ENCODE assay signal across 9 cellular contexts in the genomic region with DNA sequence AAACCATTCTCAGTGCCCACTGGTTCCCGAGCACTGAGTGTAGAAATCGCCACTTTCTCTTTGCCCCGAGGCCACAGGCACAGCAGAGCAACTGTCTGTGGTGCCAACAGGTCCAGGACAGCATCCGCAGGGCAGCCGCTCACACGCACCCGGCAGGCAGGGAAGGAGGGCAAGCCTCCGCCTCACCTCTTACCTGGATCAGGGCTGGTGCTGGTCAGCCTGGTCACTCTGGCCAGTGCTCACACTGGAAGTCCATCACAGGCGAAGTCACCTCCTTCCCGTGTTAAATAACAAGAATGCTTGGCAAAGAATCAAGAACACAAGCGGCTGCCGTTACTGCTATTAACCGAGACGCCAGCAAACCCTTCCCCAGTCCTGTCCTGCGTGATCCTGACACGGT. TPM values are rescaled to one million over a fixed set of nuclear protein-coding genes. Genes with fewer than 3 reads are reported as not detected.
A peak's percentile ranks its signal among the peaks of the same experiment; 100 is the strongest.
DNase-seq lines count a peak whose midpoint lies in the region; ATAC-seq and TF ChIP-seq lines count a peak whose summit lies in the region.
"Had no signal": no experiment of that assay in that cellular context is flagged by ENCODE, and none has a peak within 500 bp of the region (broad histone marks: within the 10 kb centered on the region; RNA-seq: fewer than 3 reads in every experiment).

No MANE protein-coding gene starts in this region.

- H3K4me3 Mint-ChIP-seq in CD14-positive monocyte (peak overlapping the region; percentile 96 to 97), nephron (peak overlapping the region; percentile 97 to 99 (median 99))

- peak overlapping the region; percentile 63 to 93 for H3K9ac ChIP-seq in duodenal mucosa (ENCODE audit: low read depth in 1 of 2, low read length in 2 of 2)

- H3K4me3 ChIP-seq in LNCaP clone FGC (ENCODE audit: low read depth, low read length) (peak overlapping the region; percentile 92), duodenal mucosa (ENCODE audit: low read depth in 1 of 2, low read length in 2 of 2) (peak overlapping the region; percentile 76 to 99), H7 (ENCODE audit: insufficient read depth, low read depth, low read length) (no peak overlapping the region)

- ATAC-seq in HG03108 (IDR thresholded peaks at IDR 0.05; ENCODE audit: unreplicated experiment) = no peak

- H3K27ac ChIP-seq in duodenal mucosa (ENCODE audit: low read depth, low read length) = no peak overlapping the region

- H3K36me3 Mint-ChIP-seq in CD14-positive monocyte = peaks cover 30 to 44% of the 10 kb centered on the region in 2 donors
- H3K36me3 Mint-ChIP-seq in nephron (ENCODE audit: low read depth) = peaks cover 29% of the 10 kb centered on the region

- H3K27me3 ChIP-seq in duodenal mucosa (ENCODE audit: control insufficient read depth in 1 of 2, insufficient read depth in 2 of 2, low read length in 2 of 2) = no peaks in the 10 kb centered on the region
- no peaks in the 10 kb centered on the region; the same call in 1 of the 2 replicates for H3K27me3 ChIP-seq in H7 (ENCODE audit: control insufficient read depth, insufficient read depth, low read length)

- peaks cover 22 to 36% of the 10 kb centered on the region in 2 donors for H3K4me1 ChIP-seq in duodenal mucosa (ENCODE audit: control insufficient read depth in 1 of 2, insufficient read depth in 2 of 2, low read length in 2 of 2)

- no peaks in the 10 kb centered on the region for H3K9me3 Mint-ChIP-seq in CD14-positive monocyte
- H3K9me3 Mint-ChIP-seq in nephron = no peaks in the 10 kb centered on the region

- no peaks in the 10 kb centered on the region for H3K9me3 ChIP-seq in duodenal mucosa (ENCODE audit: control insufficient read depth in 1 of 2, low read length in 2 of 2)

- H3K27ac Mint-ChIP-seq in CD14-positive monocyte = peak overlapping the region in 6 of 7 donors; percentile 13 to 96 (median 83)
- H3K27ac Mint-ChIP-seq in nephron = peak overlapping the region in 2 of 3 experiments; percentile 79 to 80

- intact Hi-C loops in CD14-positive monocyte (cut with micrococcal nuclease) = loop anchor here (5.0 to 10.0 kb wide), 2 partner anchors 39 to 241 kb away; partner anchors contain the start of genes AGPAT2 (in 2 of the 2) and SEC16A (in 1 of the 2)

- TF ChIP-seq CTCF in CD14-positive monocyte (IDR thresholded peaks at IDR 0.05) (no peak), LNCaP clone FGC (IDR thresholded peaks at IDR 0.05; ENCODE audit: control insufficient read depth, extremely low read depth, insufficient read depth) (no peak), nephron (IDR thresholded peaks at IDR 0.05; ENCODE audit: unreplicated experiment in 3 of 3) (no peak)

- DNase-seq in CD14-positive monocyte (ENCODE audit: low spot score) (no peak), LNCaP clone FGC (ENCODE audit: low read depth) (no peak), H7 (no peak), NCI-H2227 treated with DMSO at 0.1 percent for 48 hours (lab: John Stamatoyannopoulos, UW) (no peak)
- no peak for DNase-seq in activated effector memory CD4-positive, alpha-beta T cell treated with anti-CD3 and anti-CD28 coated beads, Interleukin-2, amount 50 U/mL, for 16 hours

- H3K36me3 ChIP-seq in duodenal mucosa (ENCODE audit: control insufficient read depth in 1 of 2, insufficient read depth in 2 of 2, low read length in 2 of 2) = peaks cover 22 to 45% of the 10 kb centered on the region in 2 donors
- H3K36me3 ChIP-seq in H7 (replicated peaks; ENCODE audit: control insufficient read depth, insufficient read depth, low read length) = peaks cover 24% of the 10 kb centered on the region

- H3K27me3 Mint-ChIP-seq in CD14-positive monocyte (ENCODE audit: low read depth in 3 of 3) = peaks cover 6 to 12% (median 8%) of the 10 kb centered on the region in 3 donors
- peaks cover 5% of the 10 kb centered on the region for H3K27me3 Mint-ChIP-seq in nephron (ENCODE audit: low read depth)

- H3K4me1 Mint-ChIP-seq in CD14-positive monocyte (peaks cover 35% of the 10 kb centered on the region), nephron (peaks cover 12% of the 10 kb centered on the region)

RNA-seq across cellular contexts. Expression of gene DIPK1B, which starts 13.7 kb away (rescaled TPM):
- under 1 TPM in 1 of 2 donors, not detected in 1; 0.10 TPM for polyA plus RNA-seq in CD14-positive monocyte
- total RNA-seq in H7 (2014; rRNA removed; shearing (Covaris generic)) = 57.0 and 75.7 TPM in 2 replicates

RNA-seq across cellular contexts. Expression of gene LCN10, which starts 16.6 kb away (rescaled TPM):
- polyA plus RNA-seq in CD14-positive monocyte = not detected
- total RNA-seq in H7 (2014; rRNA removed; shearing (Covaris generic)) = 0.76 and 1.4 TPM in 2 replicates
- total RNA-seq: M059J had no signal

RNA-seq across cellular contexts. Expression of gene LCN6, which starts 22.2 kb away (rescaled TPM):
- polyA plus RNA-seq in CD14-positive monocyte = not detected
- not detected in 2 replicates for total RNA-seq in H7 (2014; rRNA removed; shearing (Covaris generic))
- total RNA-seq: M059J had no signal

RNA-seq across cellular contexts. Expression of gene LCN8, which starts 31.9 kb away (rescaled TPM):
- polyA plus RNA-seq in CD14-positive monocyte = not detected
- total RNA-seq in H7 (2014; rRNA removed; shearing (Covaris generic)) = not detected in 2 replicates
- total RNA-seq: M059J had no signal

RNA-seq across cellular contexts. Expression of gene LCN15, which starts 38.2 kb away (rescaled TPM):
- not detected for polyA plus RNA-seq in CD14-positive monocyte
- total RNA-seq in H7 (2014; rRNA removed; shearing (Covaris generic)) = 0.18 TPM in 1 of 2 replicates, not detected in the other
- total RNA-seq: M059J had no signal
